In the genomic region with DNA sequence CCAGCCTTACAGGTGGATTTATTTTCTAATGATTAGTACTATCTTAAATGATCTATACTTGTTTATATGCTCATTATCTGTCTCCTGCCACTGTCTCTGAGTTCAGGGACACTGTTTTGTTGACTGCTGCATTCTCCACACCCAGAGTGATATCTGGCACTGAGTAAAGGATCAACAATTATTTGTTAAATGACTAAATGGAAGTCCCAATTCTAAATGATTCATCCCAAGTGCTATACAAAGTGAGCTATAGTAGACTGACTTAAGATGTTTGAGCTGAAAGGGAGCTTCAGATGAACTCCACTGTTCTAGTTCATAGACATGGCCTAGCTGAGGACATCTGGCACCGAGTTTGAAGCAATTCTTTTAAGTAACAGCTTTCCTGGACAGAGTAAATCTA, we compare ENCODE assay signal across 26 cellular contexts. TPM values are rescaled to one million over a fixed set of nuclear protein-coding genes. Genes with fewer than 3 reads are reported as not detected.
DNase-seq lines count a peak whose midpoint lies in the region; ATAC-seq, FAIRE-seq and TF ChIP-seq lines count a peak whose summit lies in the region.
"Had no signal": no experiment of that assay in that cellular context is flagged by ENCODE, and none has a peak within 500 bp of the region (broad histone marks: within the 10 kb centered on the region; RNA-seq: fewer than 3 reads in every experiment).

No MANE protein-coding gene starts in this region.

- no peak overlapping the region for H2AFZ ChIP-seq in ACC112 (ENCODE audit: low read length, unreplicated experiment)
- no peak overlapping the region for H2AFZ ChIP-seq in keratinocyte (ENCODE audit: control insufficient read depth, low read length)
- H2AFZ ChIP-seq: neural progenitor cell had no signal

- intact Hi-C loops in Calu3 (cut with micrococcal nuclease; ENCODE audit: unreplicated experiment), result loop anchor here (5.0 kb wide), 1 partner anchor 32 kb away; no protein-coding TSS in a partner anchor
- intact Hi-C loops in activated CD8-positive, alpha-beta T cell treated with anti-CD3 and anti-CD28 coated beads for 36 hours (cut with micrococcal nuclease), result loop anchor here (5.0 to 10.0 kb wide), 2 partner anchors 42 to 65 kb away; partner anchors contain the start of gene ITGA2
- intact Hi-C loops in posterior vena cava (cut with DNase I), result no loop called here

- H3K36me3 ChIP-seq in ACC112 (ENCODE audit: insufficient read depth, low read length), result no peaks in the 10 kb centered on the region
- peaks cover 12 to 23% of the 10 kb centered on the region in 2 experiments for H3K36me3 ChIP-seq in keratinocyte (ENCODE audit: control insufficient read depth in 2 of 2, extremely low read depth in 1 of 2, insufficient read depth in 2 of 2, low read length in 2 of 2)
- H3K36me3 ChIP-seq: heart right ventricle, neural progenitor cell, uterus had no signal

- peak overlapping the region; percentile 93 for H3K27ac Mint-ChIP-seq in Calu3 (ENCODE audit: unreplicated experiment)
- H3K27ac Mint-ChIP-seq in activated T-helper 17 cell treated with anti-CD3 and anti-CD28 coated beads, Interleukin-2, amount 50 U/mL, for 72 hours, result peak overlapping the region; percentile 0
- no peak overlapping the region for H3K27ac Mint-ChIP-seq in type B pancreatic cell
- H3K27ac Mint-ChIP-seq in activated CD8-positive, alpha-beta T cell treated with anti-CD3 and anti-CD28 coated beads for 36 hours, result no peak overlapping the region
- H3K27ac Mint-ChIP-seq: brain; CD4-positive, CD25-positive, alpha-beta regulatory T cell; neural progenitor cell had no signal

- POLR2A ChIA-PET in activated CD8-positive, alpha-beta T cell treated with anti-CD3 and anti-CD28 coated beads for 36 hours (lab: Charles Lee), result interaction anchor here (0.6 kb wide), 1 partner anchor 12 kb away, joined by 3 read pairs; no protein-coding TSS in a partner anchor

- H3K9me3 Mint-ChIP-seq in Calu3 (ENCODE audit: low read depth, unreplicated experiment), result no peaks in the 10 kb centered on the region
- no peaks in the 10 kb centered on the region for H3K9me3 Mint-ChIP-seq in activated T-helper 17 cell treated with anti-CD3 and anti-CD28 coated beads, Interleukin-2, amount 50 U/mL, for 72 hours
- H3K9me3 Mint-ChIP-seq in type B pancreatic cell, result no peaks in the 10 kb centered on the region
- H3K9me3 Mint-ChIP-seq in activated CD8-positive, alpha-beta T cell treated with anti-CD3 and anti-CD28 coated beads for 36 hours, result no peaks in the 10 kb centered on the region
- H3K9me3 Mint-ChIP-seq: brain; neural progenitor cell; T-helper 2 cell treated with Interferon-gamma antibody and Interleukin-4, amounts not matched to agents 5 μg/mL and 100 μg/mL, for 36 hours had no signal

- no peaks in the 10 kb centered on the region for H3K27me3 Mint-ChIP-seq in Calu3 (ENCODE audit: unreplicated experiment)
- no peaks in the 10 kb centered on the region for H3K27me3 Mint-ChIP-seq in activated T-helper 17 cell treated with anti-CD3 and anti-CD28 coated beads, Interleukin-2, amount 50 U/mL, for 72 hours
- no peaks in the 10 kb centered on the region for H3K27me3 Mint-ChIP-seq in type B pancreatic cell
- no peaks in the 10 kb centered on the region for H3K27me3 Mint-ChIP-seq in activated CD8-positive, alpha-beta T cell treated with anti-CD3 and anti-CD28 coated beads for 36 hours

- H3K4me2 ChIP-seq in keratinocyte (ENCODE audit: control insufficient read depth, extremely low read depth, insufficient read depth, low read depth, low read length), result no peak overlapping the region
- H3K4me2 ChIP-seq: neural progenitor cell had no signal

- dilution Hi-C loops in keratinocyte (cut with MboI; ENCODE audit: extremely low pct_ligation_motif_present, low sequenced_read_pairs), result no loop called here

- CTCF ChIA-PET in Calu3 (lab: Charles Lee), result interaction anchor here (1.3 kb wide), 1 partner anchor 42 kb away, joined by 4 read pairs; no protein-coding TSS in a partner anchor
- CTCF ChIA-PET in activated CD8-positive, alpha-beta T cell treated with anti-CD3 and anti-CD28 coated beads for 36 hours (lab: Charles Lee), result interaction anchor here (1.1 to 1.5 kb wide), 3 partner anchors 9 to 81 kb away, joined by 3 to 5 read pairs (median 3); no protein-coding TSS in a partner anchor

- peak; percentile 65 for ATAC-seq in activated T-helper 17 cell treated with anti-CD3 and anti-CD28 coated beads, Interleukin-2, amount 50 U/mL, for 72 hours (replicated peaks)
- no peak for ATAC-seq in activated CD8-positive, alpha-beta T cell treated with anti-CD3 and anti-CD28 coated beads for 36 hours
- ATAC-seq: heart right ventricle, right cardiac atrium had no signal

- H3K36me3 Mint-ChIP-seq in Calu3 (ENCODE audit: insufficient read depth, unreplicated experiment) (peaks cover 37% of the 10 kb centered on the region), type B pancreatic cell (no peaks in the 10 kb centered on the region)
- H3K36me3 Mint-ChIP-seq in activated T-helper 17 cell treated with anti-CD3 and anti-CD28 coated beads, Interleukin-2, amount 50 U/mL, for 72 hours (ENCODE audit: low read depth), result no peaks in the 10 kb centered on the region
- H3K36me3 Mint-ChIP-seq in activated CD8-positive, alpha-beta T cell treated with anti-CD3 and anti-CD28 coated beads for 36 hours (ENCODE audit: low read depth), result no peaks in the 10 kb centered on the region
- H3K36me3 Mint-ChIP-seq: brain, neural progenitor cell had no signal

- H3K9ac ChIP-seq in keratinocyte (ENCODE audit: control insufficient read depth, extremely low read depth, insufficient read depth, low read length), result no peak overlapping the region
- H3K9ac ChIP-seq: neural progenitor cell had no signal

- DNase-seq in Calu3, result no peak
- DNase-seq in keratinocyte (ENCODE audit: low read depth, low spot score), result no peak
- DNase-seq in type B pancreatic cell (ENCODE audit: extremely low spot score, unreplicated experiment), result no peak
- DNase-seq in activated CD8-positive, alpha-beta T cell treated with anti-CD3 and anti-CD28 coated beads for 36 hours, result no peak
- no peak for DNase-seq in NCI-H748 treated with DMSO at 0.1 percent for 48 hours (lab: John Stamatoyannopoulos, UW)
- DNase-seq in posterior vena cava (ENCODE audit: low spot score), result no peak
- DNase-seq: activated CD8-positive, alpha-beta memory T cell treated with anti-CD3 and anti-CD28 coated beads, Interleukin-2, amount 50 U/mL, for 48 hours; activated effector memory CD4-positive, alpha-beta T cell treated with anti-CD3 and anti-CD28 coated beads, Interleukin-2, amount 50 U/mL, for 16 hours; CD4-positive, CD25-positive, alpha-beta regulatory T cell; foreskin fibroblast; heart right ventricle; NCI-H446 treated with DMSO at 0.1 percent for 48 hours; right cardiac atrium; Right ventricle myocardium superior; stimulated activated CD4-positive, alpha-beta T cell treated with anti-CD3 and anti-CD28 coated beads, Interleukin-4, amount 100 ng/mL, for 4 hours; stimulated activated naive CD4-positive, alpha-beta T cell; testis; uterus had no signal

- H3K79me2 ChIP-seq in ACC112 (ENCODE audit: control insufficient read depth, insufficient read depth, low read length, unreplicated experiment) (peaks cover 6% of the 10 kb centered on the region), keratinocyte (ENCODE audit: control insufficient read depth, insufficient read depth, low read length) (peaks cover 46% of the 10 kb centered on the region)

- no peak overlapping the region for H3K4me3 ChIP-seq in ACC112 (ENCODE audit: low read depth, low read length)
- no peak overlapping the region for H3K4me3 ChIP-seq in keratinocyte (ENCODE audit: control insufficient read depth in 2 of 3, extremely low read depth in 1 of 3, insufficient read depth in 2 of 3, low read depth in 1 of 3, low read length in 3 of 3)
- H3K4me3 ChIP-seq: heart right ventricle, neural progenitor cell, testis, uterus had no signal

- TF ChIP-seq CTCF in Calu3 (IDR thresholded peaks at IDR 0.05; ENCODE audit: unreplicated experiment) (no peak), keratinocyte (optimal IDR thresholded peaks at IDR 0.05 in 1 of 3, IDR thresholded peaks at IDR 0.05 in 1 of 3, conservative IDR thresholded peaks at IDR 0.05 in 1 of 3; ENCODE audit: extremely low read depth in 1 of 3, insufficient read depth in 2 of 3, low read length in 3 of 3) (no peak), type B pancreatic cell (conservative IDR thresholded peaks at IDR 0.05) (no peak)
- TF ChIP-seq CTCF in activated CD8-positive, alpha-beta T cell treated with anti-CD3 and anti-CD28 coated beads for 36 hours (IDR thresholded peaks at IDR 0.05), result no peak

- H3K27me3 ChIP-seq in ACC112 (ENCODE audit: insufficient read depth, low read length) (no peaks in the 10 kb centered on the region), keratinocyte (ENCODE audit: control insufficient read depth, extremely low read depth, insufficient read depth, low read length) (no peaks in the 10 kb centered on the region)
- H3K27me3 ChIP-seq: heart right ventricle, neural progenitor cell, testis, uterus had no signal

- H3K4me3 Mint-ChIP-seq in Calu3 (ENCODE audit: low read depth, unreplicated experiment), result no peak overlapping the region
- no peak overlapping the region for H3K4me3 Mint-ChIP-seq in activated T-helper 17 cell treated with anti-CD3 and anti-CD28 coated beads, Interleukin-2, amount 50 U/mL, for 72 hours
- H3K4me3 Mint-ChIP-seq in type B pancreatic cell, result no peak overlapping the region
- H3K4me3 Mint-ChIP-seq in activated CD8-positive, alpha-beta T cell treated with anti-CD3 and anti-CD28 coated beads for 36 hours, result no peak overlapping the region
- H3K4me3 Mint-ChIP-seq: brain; CD4-positive, CD25-positive, alpha-beta regulatory T cell; neural progenitor cell; T-helper 2 cell treated with Interferon-gamma antibody and Interleukin-4, amounts not matched to agents 5 μg/mL and 100 μg/mL, for 36 hours had no signal

- no peaks in the 10 kb centered on the region for H3K9me3 ChIP-seq in keratinocyte (ENCODE audit: control insufficient read depth, low read depth, low read length)
- H3K9me3 ChIP-seq: heart right ventricle, testis, uterus had no signal

- H4K20me1 ChIP-seq in keratinocyte (ENCODE audit: control insufficient read depth, extremely low read depth, insufficient read depth, low read length), result no peaks in the 10 kb centered on the region

- BruUV-seq in Calu3 (replicated peaks; lab: Mats Ljungman, UMichigan), result no TSS peak

- peak; percentile 36 for FAIRE-seq in keratinocyte (lab: Jason Lieb, UNC)
- FAIRE-seq: D721Med, GM18507 had no signal

- H3K4me1 Mint-ChIP-seq in Calu3 (ENCODE audit: low read depth, unreplicated experiment) (peaks cover 53% of the 10 kb centered on the region), type B pancreatic cell (ENCODE audit: unreplicated experiment) (peaks cover 22% of the 10 kb centered on the region)
- peaks cover 15% of the 10 kb centered on the region for H3K4me1 Mint-ChIP-seq in activated T-helper 17 cell treated with anti-CD3 and anti-CD28 coated beads, Interleukin-2, amount 50 U/mL, for 72 hours
- peaks cover 27% of the 10 kb centered on the region for H3K4me1 Mint-ChIP-seq in activated CD8-positive, alpha-beta T cell treated with anti-CD3 and anti-CD28 coated beads for 36 hours (ENCODE audit: low read depth)

- H3K9me1 ChIP-seq in keratinocyte (ENCODE audit: control insufficient read depth, extremely low read depth, insufficient read depth, low read length), result no peaks in the 10 kb centered on the region

- peaks cover 76% of the 10 kb centered on the region for H3K4me1 ChIP-seq in ACC112 (ENCODE audit: control insufficient read depth, insufficient read depth, low read length, unreplicated experiment)
- peaks cover 69% of the 10 kb centered on the region for H3K4me1 ChIP-seq in keratinocyte (ENCODE audit: control insufficient read depth, extremely low read depth, insufficient read depth, low read length)
- H3K4me1 ChIP-seq: neural progenitor cell, testis, uterus had no signal

- H3K27ac ChIP-seq in ACC112 (ENCODE audit: low read depth, low read length) (peak overlapping the region; percentile 89; the same call in 1 of the 2 replicates), keratinocyte (ENCODE audit: control insufficient read depth, insufficient read depth, low read length) (peak overlapping the region; percentile 98)
- H3K27ac ChIP-seq: heart right ventricle, neural progenitor cell, testis, uterus had no signal

RNA-seq across cellular contexts. Expression of gene ITGA2, which starts 40.5 kb away (rescaled TPM):
- total RNA-seq in Calu3 (2022) (91.9 and 101 TPM in 2 replicates), type B pancreatic cell (ENCODE audit: low replicate concordance) (8.0 and 9.5 TPM in 2 replicates), posterior vena cava (10 to 100 TPM in 1 of 2 donors, 1 to 10 TPM in 1; 7.5 to 21.3 TPM)
- total RNA-seq in activated T-helper 17 cell treated with anti-CD3 and anti-CD28 coated beads, Interleukin-2, amount 50 U/mL, for 72 hours, result 1 to 10 TPM; 2.3 to 8.6 TPM
- polyA plus RNA-seq in keratinocyte, result 75.4 to 112 TPM (median 107 TPM) in 3 replicates
- 8.1 TPM for polyA plus RNA-seq in keratinocyte (2011; ENCODE audit: low read depth)
- polyA plus RNA-seq in keratinocyte (2011; cell fraction: cytosol; rRNA removed), result 14.3 and 31.7 TPM in 2 replicates
- 139 and 168 TPM in 2 replicates for polyA plus RNA-seq in keratinocyte (2011; cell fraction: nucleus; rRNA removed)
- polyA plus RNA-seq in keratinocyte (2012; ENCODE audit: low replicate concordance), result 21.1 and 96.1 TPM in 2 replicates
- polyA minus RNA-seq in keratinocyte, result 143 to 270 TPM (median 175 TPM) in 3 replicates
- polyA minus RNA-seq in keratinocyte (2011; cell fraction: cytosol; rRNA and poly(A)+ RNA removed), result 71.6 TPM
- 267 and 529 TPM in 2 replicates for polyA minus RNA-seq in keratinocyte (2011; cell fraction: nucleus; rRNA and poly(A)+ RNA removed)
- total RNA-seq in activated CD8-positive, alpha-beta T cell treated with anti-CD3 and anti-CD28 coated beads for 36 hours, result under 1 TPM; 0.74 to 0.86 TPM
- total RNA-seq: OCI-LY7 had no signal

Comparison
In these comparisons a context has a peak if more than half of its experiments do, and no peak if none do; other contexts are left out.
1. H3K27ac Mint-ChIP-seq: peak in Calu3 (single experiment) and activated T-helper 17 cell treated with anti-CD3 and anti-CD28 coated beads, Interleukin-2, amount 50 U/mL, for 72 hours (single experiment); none in type B pancreatic cell (single experiment) and activated CD8-positive, alpha-beta T cell treated with anti-CD3 and anti-CD28 coated beads for 36 hours (single experiment).
2. intact Hi-C loops: an anchor here in Calu3 (5.0 kb wide) and activated CD8-positive, alpha-beta T cell treated with anti-CD3 and anti-CD28 coated beads for 36 hours (5.0 to 10.0 kb wide); none called in posterior vena cava.